In the genomic region with DNA sequence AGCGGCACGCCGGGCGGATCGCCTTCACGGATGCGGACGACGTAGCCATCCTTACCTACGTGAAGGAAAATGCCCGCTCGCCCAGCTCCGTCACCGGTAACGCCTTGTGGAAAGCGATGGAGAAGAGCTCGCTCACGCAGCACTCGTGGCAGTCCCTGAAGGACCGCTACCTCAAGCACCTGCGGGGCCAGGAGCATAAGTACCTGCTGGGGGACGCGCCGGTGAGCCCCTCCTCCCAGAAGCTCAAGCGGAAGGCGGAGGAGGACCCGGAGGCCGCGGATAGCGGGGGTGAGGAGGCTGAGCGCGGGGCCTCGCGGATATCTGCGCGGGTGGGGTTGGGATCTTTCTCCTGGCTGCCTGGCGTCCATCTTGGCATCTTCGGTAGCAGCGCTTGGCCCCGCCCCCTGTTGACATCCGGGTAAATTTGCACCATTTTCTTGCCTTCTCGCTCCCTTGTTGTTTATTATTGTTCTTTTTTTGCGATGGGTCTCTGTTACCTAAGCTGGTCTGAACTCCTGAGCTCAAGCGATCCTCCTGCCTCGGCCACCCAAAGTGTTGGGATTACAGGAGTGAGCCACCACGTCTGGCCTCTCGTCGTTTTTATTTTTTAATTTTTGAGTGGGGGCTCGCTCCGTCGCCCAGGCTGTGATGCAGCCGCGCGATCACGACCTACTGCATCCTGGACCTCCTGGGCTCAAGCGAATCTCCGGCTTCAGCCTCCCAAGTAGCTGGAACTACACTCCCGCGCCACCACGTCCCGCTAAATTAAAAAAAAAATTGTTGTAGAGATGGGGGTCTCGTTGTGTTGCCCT, we compare ENCODE assay signal across 8 cellular contexts. TPM values are rescaled to one million over a fixed set of nuclear protein-coding genes. Genes with fewer than 3 reads are reported as not detected.
DNase-seq lines count a peak whose midpoint lies in the region; ATAC-seq and TF ChIP-seq lines count a peak whose summit lies in the region.

No MANE protein-coding gene starts in this region.

- TF ChIP-seq EP300 in Ishikawa (IDR thresholded peaks at IDR 0.05; ENCODE audit: borderline replicate concordance) = no peak

- peak overlapping the region; percentile 93 for H3K4me3 Mint-ChIP-seq in nephron progenitor cell
- H3K4me3 Mint-ChIP-seq in stimulated activated naive CD8-positive, alpha-beta T cell treated with anti-CD3 and anti-CD28 coated beads, Interleukin-15, Interleukin-2, amounts not matched to agents 100 ng/mL and 50 ng/mL, for 24 hours = peak overlapping the region; percentile 86

- H3K27ac Mint-ChIP-seq in nephron progenitor cell = peak overlapping the region; percentile 99
- peak overlapping the region; percentile 94 for H3K27ac Mint-ChIP-seq in stimulated activated naive CD8-positive, alpha-beta T cell treated with anti-CD3 and anti-CD28 coated beads, Interleukin-15, Interleukin-2, amounts not matched to agents 100 ng/mL and 50 ng/mL, for 24 hours

- TF ChIP-seq CTCF in fibroblast of the aortic adventitia (IDR thresholded peaks at IDR 0.05; ENCODE audit: insufficient read depth, low read length) (no peak), nephron progenitor cell (IDR thresholded peaks at IDR 0.05) (no peak)

- ATAC-seq in GM21576 (IDR thresholded peaks at IDR 0.05; ENCODE audit: unreplicated experiment) = peak; percentile 32

- H3K9me3 Mint-ChIP-seq in nephron progenitor cell = no peaks in the 10 kb centered on the region
- H3K9me3 Mint-ChIP-seq in stimulated activated naive CD8-positive, alpha-beta T cell treated with anti-CD3 and anti-CD28 coated beads, Interleukin-15, Interleukin-2, amounts not matched to agents 100 ng/mL and 50 ng/mL, for 24 hours = no peaks in the 10 kb centered on the region

- no peaks in the 10 kb centered on the region for H3K27me3 Mint-ChIP-seq in nephron progenitor cell (ENCODE audit: low read depth, poor library complexity)
- no peaks in the 10 kb centered on the region for H3K27me3 Mint-ChIP-seq in stimulated activated naive CD8-positive, alpha-beta T cell treated with anti-CD3 and anti-CD28 coated beads, Interleukin-15, Interleukin-2, amounts not matched to agents 100 ng/mL and 50 ng/mL, for 24 hours

- H3K4me1 Mint-ChIP-seq in nephron progenitor cell = peaks cover 56% of the 10 kb centered on the region
- H3K4me1 Mint-ChIP-seq in stimulated activated naive CD8-positive, alpha-beta T cell treated with anti-CD3 and anti-CD28 coated beads, Interleukin-15, Interleukin-2, amounts not matched to agents 100 ng/mL and 50 ng/mL, for 24 hours (ENCODE audit: low read depth) = peaks cover 69% of the 10 kb centered on the region

- TF ChIP-seq RAD21 in Ishikawa (IDR thresholded peaks at IDR 0.05; ENCODE audit: low read depth) = no peak

- peaks cover 37% of the 10 kb centered on the region for H3K36me3 Mint-ChIP-seq in nephron progenitor cell (ENCODE audit: low read depth)
- peaks cover 42% of the 10 kb centered on the region for H3K36me3 Mint-ChIP-seq in stimulated activated naive CD8-positive, alpha-beta T cell treated with anti-CD3 and anti-CD28 coated beads, Interleukin-15, Interleukin-2, amounts not matched to agents 100 ng/mL and 50 ng/mL, for 24 hours (ENCODE audit: low read depth)

- H3K4me3 ChIP-seq in fibroblast of the aortic adventitia (ENCODE audit: low read depth, low read length) = peak overlapping the region; percentile 99

- DNase-seq in DMS53 treated with DMSO at 0.1 percent for 48 hours (lab: John Stamatoyannopoulos, UW; ENCODE audit: unreplicated experiment) (peak; percentile 27), RPMI7951 (ENCODE audit: low read depth) (peak; percentile 64), fibroblast of the aortic adventitia (ENCODE audit: low read depth) (peak; percentile 67), nephron progenitor cell (peak; percentile 88)
- peak; percentile 80 for DNase-seq in activated T-helper 9 cell treated with anti-CD3 and anti-CD28 coated beads, Interleukin-2, amount 50 U/mL, for 16 hours (ENCODE audit: low read depth)

TF ChIP-seq in Ishikawa, 13 proteins besides CTCF, POLR2A, EP300 and RAD21:
- TF ChIP-seq YY1 (IDR thresholded peaks at IDR 0.05; ENCODE audit: low read depth) = peak; percentile 88
- TF ChIP-seq, protein P1, sequence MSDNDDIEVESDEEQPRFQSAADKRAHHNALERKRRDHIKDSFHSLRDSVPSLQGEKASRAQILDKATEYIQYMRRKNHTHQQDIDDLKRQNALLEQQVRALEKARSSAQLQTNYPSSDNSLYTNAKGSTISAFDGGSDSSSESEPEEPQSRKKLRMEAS (IDR thresholded peaks at IDR 0.05) = no peak

RNA-seq across cellular contexts. Expression of gene TERF2IP, which starts 0.9 kb away (rescaled TPM):
- total RNA-seq in RPMI7951 (2014; rRNA removed; shearing (Covaris generic)) = 41.8 and 42.8 TPM in 2 replicates
- total RNA-seq in fibroblast of the aortic adventitia (ENCODE audit: low replicate concordance) = 42.5 and 78.1 TPM in 2 replicates

RNA-seq across cellular contexts. Expression of gene KARS1, which starts 1.0 kb away (rescaled TPM):
- total RNA-seq in RPMI7951 (2014; rRNA removed; shearing (Covaris generic)) = 150 and 166 TPM in 2 replicates
- total RNA-seq in fibroblast of the aortic adventitia (ENCODE audit: low replicate concordance) = 75.6 and 144 TPM in 2 replicates

RNA-seq across cellular contexts. Expression of gene ADAT1, which starts 25.4 kb away (rescaled TPM):
- total RNA-seq in RPMI7951 (2014; rRNA removed; shearing (Covaris generic)) = 47.1 and 52.0 TPM in 2 replicates
- total RNA-seq in fibroblast of the aortic adventitia (ENCODE audit: low replicate concordance) = 32.9 and 65.1 TPM in 2 replicates

RNA-seq across cellular contexts. Expression of gene CPHXL2, which starts 28.3 kb away (rescaled TPM):
- total RNA-seq in RPMI7951 (2014; rRNA removed; shearing (Covaris generic)) = not detected in 2 replicates
- total RNA-seq in fibroblast of the aortic adventitia (ENCODE audit: low replicate concordance) = not detected in 2 replicates

RNA-seq across cellular contexts. Expression of gene DUXB, which starts 52.8 kb away (rescaled TPM):
- total RNA-seq in RPMI7951 (2014; rRNA removed; shearing (Covaris generic)) = not detected in 2 replicates
- total RNA-seq in fibroblast of the aortic adventitia (ENCODE audit: low replicate concordance) = not detected in 2 replicates

Comparison
In these comparisons a context has a peak if more than half of its experiments do, and no peak if none do; other contexts are left out.
1. Peak in every context shown above with its lines: DNase-seq, ATAC-seq and H3K4me3 ChIP-seq.
2. DNase-seq: peak in every context shown above with its lines; median percentile 88 in nephron progenitor cell; 80 in activated T-helper 9 cell treated with anti-CD3 and anti-CD28 coated beads, Interleukin-2, amount 50 U/mL, for 16 hours; 67 in fibroblast of the aortic adventitia; 64 in RPMI7951; 27 in DMS53 treated with DMSO at 0.1 percent for 48 hours.